8 cellular contexts compared by ENCODE assay signal in genomic region chr17:78979780-78980623, GRCh38. TPM values are rescaled to one million over a fixed set of nuclear protein-coding genes. Genes with fewer than 3 reads are reported as not detected.
DNase-seq lines count a peak whose midpoint lies in the region; ATAC-seq and TF ChIP-seq lines count a peak whose summit lies in the region.

Gene LGALS3BP (minus strand): TSS chr17:78979923. CDS start chr17:78977191, 2,732 bp downstream.

- TF ChIP-seq EP300 in stomach (IDR thresholded peaks at IDR 0.05): no peak

- H3K4me1 Mint-ChIP-seq in WTC11: peaks cover 15% of the 10 kb centered on the region

- no peak within 1 kb of the TSS for H3K27ac Mint-ChIP-seq in WTC11

- H3K27me3 ChIP-seq in stomach: no peaks in the 10 kb centered on the region

- peak; percentile 76 for ATAC-seq in WTC11
- ATAC-seq in GM21526 (IDR thresholded peaks at IDR 0.05; ENCODE audit: low FRiP score, unreplicated experiment): no peak

- peaks cover 0 to 4% (median 0%) of the 10 kb centered on the region in 4 donors for H3K36me3 ChIP-seq in stomach

- no peaks in the 10 kb centered on the region for H3K27me3 Mint-ChIP-seq in WTC11 (ENCODE audit: low read depth)

- POLR2A ChIA-PET in WTC11 (lab: Charles Lee): no interaction called here

- H3K27ac ChIP-seq in stomach: peak within 1 kb of the TSS; percentile 78 to 89 (median 86)

- H3K4me1 ChIP-seq in stomach: peaks cover 39 to 57% (median 56%) of the 10 kb centered on the region in 4 donors

- H3K4me3 ChIP-seq in lower leg skin (ENCODE audit: low read depth, poor library complexity, severe bottlenecking) (no peak within 1 kb of the TSS), stomach (peak within 1 kb of the TSS; percentile 39 to 56 (median 41))

- intact Hi-C loops in lower leg skin (cut with DNase I; ENCODE audit: low total_unique reads): no loop called here
- intact Hi-C loops in stomach (cut with DNase I; ENCODE audit: low total_unique reads): no loop called here

- no peak for TF ChIP-seq CTCF in WTC11 (IDR thresholded peaks at IDR 0.05)
- no peak for TF ChIP-seq CTCF in lower leg skin (IDR thresholded peaks at IDR 0.05)
- no peak for TF ChIP-seq CTCF in stomach (IDR thresholded peaks at IDR 0.05)

- WGBS in lower leg skin, 2 donors: 58 to 60% methylated on average over 14 to 16 of the region's 16 CpGs
- WGBS in stomach, 5 donors: 28 to 35% (median 30%) methylated on average over 11 to 16 of the region's 16 CpGs

- CTCF ChIA-PET in WTC11 (lab: Charles Lee): interaction anchor here (0.5 to 2.2 kb wide), 9 partner anchors 9 to 127 kb away, joined by 3 to 8 read pairs (median 4); no protein-coding TSS in a partner anchor

- TF ChIP-seq POLR2A in lower leg skin (IDR thresholded peaks at IDR 0.05) (no peak), stomach (IDR thresholded peaks at IDR 0.05) (no peak)

- DNase-seq in DMS153 treated with DMSO at 0.1 percent for 48 hours (lab: John Stamatoyannopoulos, UW; ENCODE audit: unreplicated experiment): peak; percentile 93
- DNase-seq in NCI-H1436 treated with DMSO at 0.1 percent for 48 hours (lab: John Stamatoyannopoulos, UW): peak; percentile 94
- DNase-seq in WTC11 (ENCODE audit: low spot score): peak; percentile 49
- peak; percentile 15 for DNase-seq in effector CD8-positive, alpha-beta T cell (lab: John Stamatoyannopoulos, UW)
- no peak for DNase-seq in lower leg skin (ENCODE audit: low spot score in 2 of 2)
- DNase-seq in stomach: peak; percentile 77
- no peak for DNase-seq in SIG-M5 (lab: John Stamatoyannopoulos, UW)

- no peaks in the 10 kb centered on the region for H3K9me3 Mint-ChIP-seq in WTC11

- H3K9me3 ChIP-seq in stomach: no peaks in the 10 kb centered on the region

- peak within 1 kb of the TSS; percentile 48 for H3K4me3 Mint-ChIP-seq in WTC11

- no peaks in the 10 kb centered on the region for H3K36me3 Mint-ChIP-seq in WTC11

TF ChIP-seq in WTC11, 78 proteins besides CTCF, POLR2A, EP300 and RAD21 (continues in another document):
- TF ChIP-seq FOXP4 (CRISPR knock-in tag; IDR thresholded peaks at IDR 0.05) (no peak), TP53 (CRISPR knock-in tag; IDR thresholded peaks at IDR 0.05) (peak; percentile 24; the same call in 1 of the 2 replicates), GTF2I (CRISPR knock-in tag; conservative IDR thresholded peaks at IDR 0.05) (no peak), TEAD1 (CRISPR knock-in tag; IDR thresholded peaks at IDR 0.05) (no peak), USF2 (CRISPR knock-in tag; IDR thresholded peaks at IDR 0.05) (peak; percentile 75), ZNF425 (CRISPR knock-in tag; conservative IDR thresholded peaks at IDR 0.05) (no peak), FOXP1 (CRISPR knock-in tag; IDR thresholded peaks at IDR 0.05; ENCODE audit: borderline replicate concordance) (peak; percentile 59; the same call in 1 of the 2 replicates), ARID4B (CRISPR knock-in tag; IDR thresholded peaks at IDR 0.05; ENCODE audit: borderline replicate concordance) (no peak), HMGA2 (CRISPR knock-in tag; IDR thresholded peaks at IDR 0.05) (no peak), ZNF263 (CRISPR knock-in tag; IDR thresholded peaks at IDR 0.05; ENCODE audit: low read depth) (no peak), E2F1 (CRISPR knock-in tag; IDR thresholded peaks at IDR 0.05) (no peak), SMAD4 (CRISPR knock-in tag; IDR thresholded peaks at IDR 0.05) (no peak)

RNA-seq across cellular contexts. Expression of gene LGALS3BP, which starts in this region (rescaled TPM):
- total RNA-seq in WTC11 (2021) (57.9 to 88.6 TPM (median 86.9 TPM) in 3 replicates), lower leg skin (10 to 100 TPM; 38.5 to 84.1 (median 45.7) TPM), stomach (100 to 1,000 TPM in 4 of 5 donors, 10 to 100 TPM in 1; 94.5 to 625 (median 434) TPM)
- polyA plus RNA-seq in stomach: 100 to 1,000 TPM in 2 of 3 donors, 10 to 100 TPM in 1; 63.4 to 212 (median 172) TPM

Comparison
In these comparisons a context has a peak if more than half of its experiments do, and no peak if none do; other contexts are left out.
1. DNase-seq: peak in DMS153 treated with DMSO at 0.1 percent for 48 hours (single experiment), NCI-H1436 treated with DMSO at 0.1 percent for 48 hours (single experiment), WTC11 (single experiment), effector CD8-positive, alpha-beta T cell (single experiment) and stomach (single experiment); none in lower leg skin (0 of 2) and SIG-M5 (single experiment).